In the genomic region with DNA sequence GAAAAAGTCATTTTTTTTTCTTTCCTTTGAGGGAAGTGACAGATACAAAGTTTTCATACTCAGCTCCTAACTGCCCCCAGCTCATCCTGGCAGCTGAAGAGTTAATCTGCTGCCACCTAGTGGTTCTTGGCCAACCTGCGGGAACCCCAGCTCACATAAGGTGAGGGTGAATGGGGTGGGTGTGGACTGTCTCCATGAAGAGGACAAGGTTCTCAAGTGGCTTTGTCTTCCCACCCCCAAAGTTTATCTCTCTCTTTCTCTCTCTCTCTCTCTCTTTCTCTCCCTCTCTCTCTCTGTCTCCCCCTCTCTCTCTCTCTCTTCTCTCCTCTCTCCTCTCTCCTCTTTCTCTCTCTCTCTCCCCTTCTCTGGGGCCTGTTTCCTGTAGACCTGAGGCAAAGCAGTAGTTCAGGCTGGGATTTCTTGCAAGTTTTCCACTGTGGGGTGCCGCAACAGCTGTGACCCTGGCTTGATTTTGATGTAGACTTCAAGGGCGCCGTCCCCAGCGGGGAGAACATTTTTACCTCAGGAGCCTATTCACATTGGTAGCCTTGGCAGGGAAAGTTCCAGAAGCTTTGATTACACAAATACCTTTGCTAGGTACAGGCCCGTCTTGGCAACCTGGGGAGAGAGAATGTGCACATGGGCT, we compare ENCODE assay signal across 8 cellular contexts.
DNase-seq lines count a peak whose midpoint lies in the region; ATAC-seq and TF ChIP-seq lines count a peak whose summit lies in the region.

No MANE protein-coding gene starts in this region.

- H3K9me1 ChIP-seq in IMR-90 (ENCODE audit: insufficient read depth, low read length) = no peaks in the 10 kb centered on the region

- ATAC-seq in GM21717 (IDR thresholded peaks at IDR 0.05; ENCODE audit: unreplicated experiment) (peak; percentile 92), IMR-90 (ENCODE audit: low read depth) (peak; percentile 85), foreskin keratinocyte (peak; percentile 93), HG03095 (IDR thresholded peaks at IDR 0.05; ENCODE audit: unreplicated experiment) (no peak)

- intact Hi-C loops in IMR-90 (cut with micrococcal nuclease) = loop anchor here (1.0 to 2.0 kb wide), 5 partner anchors 264 to 740 kb away; no protein-coding TSS in a partner anchor

- no peak overlapping the region for H3K4me3 ChIP-seq in IMR-90 (ENCODE audit: insufficient read depth, low read depth, low read length)

- H3K9ac ChIP-seq in IMR-90 (ENCODE audit: low read depth, low read length) = no peak overlapping the region

- no peaks in the 10 kb centered on the region for H3K36me3 ChIP-seq in IMR-90 (ENCODE audit: control insufficient read depth, insufficient read depth, low read length)

- H3K27ac ChIP-seq in IMR-90 (ENCODE audit: insufficient read depth, low read length) (no peak overlapping the region), foreskin keratinocyte (no peak overlapping the region)

- TF ChIP-seq RAD21 in IMR-90 (IDR thresholded peaks at IDR 0.05; ENCODE audit: low read length) = peak; percentile 63

- no CpG with 5 or more reads among the region's 6 CpGs for WGBS in IMR-90 (ENCODE audit: extremely low coverage in 2 of 2, insufficient read length in 1 of 2), 2 experiments

- H3K4ac ChIP-seq in IMR-90 (ENCODE audit: low read depth, low read length) = no peak overlapping the region

- H2AK9ac ChIP-seq in IMR-90 (replicated peaks; ENCODE audit: low read depth, low read length, poor library complexity) = no peak overlapping the region

- TF ChIP-seq CTCF in IMR-90 (conservative IDR thresholded peaks at IDR 0.05; ENCODE audit: low read depth, low read length) (peak; percentile 63), foreskin keratinocyte (conservative IDR thresholded peaks at IDR 0.05) (peak; percentile 95)

- no peaks in the 10 kb centered on the region for H3K9me3 ChIP-seq in IMR-90 (ENCODE audit: control insufficient read depth, insufficient read depth, low read length)

- DNase-seq in DMS79 (lab: John Stamatoyannopoulos, UW) = peak; percentile 8
- DNase-seq in IMR-90 = peak; percentile 36
- DNase-seq in OCI-M2 (lab: John Stamatoyannopoulos, UW; ENCODE audit: unreplicated experiment) = peak; percentile 16
- DNase-seq in activated T-cell treated with anti-CD3 and anti-CD28 coated beads, Interleukin-2, amount 50 U/mL, for 48 hours = peak; percentile 77 to 78
- DNase-seq in foreskin keratinocyte = peak in 1 of 2 donors; percentile 63
- DNase-seq in putamen (ENCODE audit: low spot score) = peak; percentile 25

- H4K91ac ChIP-seq in IMR-90 (ENCODE audit: insufficient read depth, low read depth, low read length) = no peak overlapping the region

- H2AFZ ChIP-seq in IMR-90 (replicated peaks; ENCODE audit: low read length, poor library complexity) = no peak overlapping the region

- CTCF ChIA-PET in IMR-90 (lab: Yijun Ruan, JAX) = interaction anchor here (0.5 to 1.5 kb wide), 7 partner anchors 10 to 136 kb away, joined by 3 to 4 read pairs (median 3); no protein-coding TSS in a partner anchor

- H3K79me1 ChIP-seq in IMR-90 (ENCODE audit: low read depth in 1 of 2, low read length in 2 of 2) = no peaks in the 10 kb centered on the region

- H3K4me1 ChIP-seq in IMR-90 (ENCODE audit: control insufficient read depth, insufficient read depth, low read length) (no peaks in the 10 kb centered on the region), foreskin keratinocyte (peaks cover 10% of the 10 kb centered on the region)

- no peak overlapping the region for H2BK120ac ChIP-seq in IMR-90 (ENCODE audit: low read depth, low read length)

- H4K5ac ChIP-seq in IMR-90 (ENCODE audit: low read depth, low read length) = no peak overlapping the region

- H3K56ac ChIP-seq in IMR-90 (ENCODE audit: extremely low read depth, insufficient read depth, low read length) = no peak overlapping the region

- H2BK5ac ChIP-seq in IMR-90 (ENCODE audit: low read depth, low read length, poor library complexity, severe bottlenecking) = no peak overlapping the region

- H3K23ac ChIP-seq in IMR-90 (ENCODE audit: low read depth, low read length) = no peak overlapping the region

- H2BK15ac ChIP-seq in IMR-90 (ENCODE audit: low read depth, low read length) = no peak overlapping the region

- dilution Hi-C loops in IMR-90 (cut with HindIII; ENCODE audit: low sequenced_read_pairs, unreplicated experiment) = no loop called here

- no peaks in the 10 kb centered on the region; the same call in 1 of the 2 replicates for H4K20me1 ChIP-seq in IMR-90 (ENCODE audit: insufficient read depth, low read length)

- in situ Hi-C loops in IMR-90 (cut with MboI; ENCODE audit: low sequenced_read_pairs) = no loop called here

- TF ChIP-seq POLR2A in IMR-90 (IDR thresholded peaks at IDR 0.05; ENCODE audit: low read depth, low read length) = no peak

- POLR2A ChIA-PET in IMR-90 (lab: Charles Lee; ENCODE audit: unreplicated experiment) = interaction anchor here (0.6 kb wide), 1 partner anchor 327 kb away, joined by 6 read pairs; no protein-coding TSS in a partner anchor

- H3K18ac ChIP-seq in IMR-90 (ENCODE audit: low read depth, low read length) = no peak overlapping the region

- no peak overlapping the region for H2BK20ac ChIP-seq in IMR-90 (ENCODE audit: low read depth, low read length)

- no peak overlapping the region for H2AK5ac ChIP-seq in IMR-90 (ENCODE audit: low read depth, low read length)

- H4K8ac ChIP-seq in IMR-90 (ENCODE audit: low read depth in 2 of 2, low read length in 2 of 2) = no peak overlapping the region

- H3K14ac ChIP-seq in IMR-90 (replicated peaks; ENCODE audit: low read depth, low read length) = no peak overlapping the region

- no peak overlapping the region for H3K4me2 ChIP-seq in IMR-90 (ENCODE audit: low read depth, low read length)

- H3K27me3 ChIP-seq in IMR-90 (ENCODE audit: control insufficient read depth, insufficient read depth, low read length) = no peaks in the 10 kb centered on the region; the same call in 1 of the 2 replicates
- H3K27me3 ChIP-seq in foreskin keratinocyte = no peaks in the 10 kb centered on the region

- no TSS peak for BruUV-seq in IMR-90 (replicated peaks; lab: Mats Ljungman, UMichigan)

TF ChIP-seq in IMR-90, 13 proteins besides CTCF, POLR2A, EP300 and RAD21:
- peak; percentile 64 for TF ChIP-seq SMC3 (IDR thresholded peaks at IDR 0.05; ENCODE audit: low read depth, low read length)
- TF ChIP-seq MAZ (IDR thresholded peaks at IDR 0.05; ENCODE audit: borderline replicate concordance, low read depth, low read length) = peak; percentile 27; the same call in 1 of the 2 replicates
- no peak for TF ChIP-seq CEBPB (IDR thresholded peaks at IDR 0.05; ENCODE audit: low read depth, low read length)
